ENCODE assay signal across 21 cellular contexts in genomic region chr6:83019741-83020140, GRCh38.
"Had no signal": no experiment of that assay in that cellular context is flagged by ENCODE, and none has a peak within 500 bp of the region (broad histone marks: within the 10 kb centered on the region; RNA-seq: fewer than 3 reads in every experiment).

No MANE protein-coding gene starts in this region.

- H3K27me3 ChIP-seq: breast epithelium, foreskin keratinocyte, hepatocyte, stomach, suprapubic skin, transverse colon had no signal

- H3K27ac ChIP-seq: breast epithelium, foreskin keratinocyte, hepatocyte, parathyroid adenoma, skin epidermis, stomach, suprapubic skin, transverse colon, VCaP had no signal

- H3K9me3 ChIP-seq: suprapubic skin, transverse colon had no signal

- H3K36me3 ChIP-seq: breast epithelium, transverse colon had no signal

- H3K4me3 ChIP-seq: breast epithelium, hepatocyte, skin epidermis, stomach, suprapubic skin, transverse colon had no signal

- H3K4me1 ChIP-seq: breast epithelium, foreskin keratinocyte, parathyroid adenoma, stomach, suprapubic skin, transverse colon had no signal

- DNase-seq: activated CD4-positive, alpha-beta T cell treated with anti-CD3 and anti-CD28 coated beads, Interleukin-2, amount 10 ng/mL, durations not matched to agents 24 days and 14 days; activated CD8-positive, alpha-beta memory T cell treated with anti-CD3 and anti-CD28 coated beads, Interleukin-2, amount 10 ng/mL, durations not matched to agents 7 days and 5 days; activated CD8-positive, alpha-beta T cell treated with anti-CD3 and anti-CD28 coated beads for 36 hours; activated naive CD4-positive, alpha-beta T cell treated with Interleukin-2 at 50 U/mL for 16 hours; activated naive CD8-positive, alpha-beta T cell treated with anti-CD3 and anti-CD28 coated beads for 36 hours; effector memory CD4-positive, alpha-beta T cell; foreskin keratinocyte; glutamatergic neuron; left colon; nephron progenitor cell; nucleus accumbens; right cardiac atrium; stimulated activated CD4-positive, alpha-beta T cell treated with anti-CD3 and anti-CD28 coated beads, Interleukin-1b, Interleukin-23, amount 100 ng/mL, for 48 hours; stomach; transverse colon had no signal
